ENCODE assay signal across 8 cellular contexts in the genomic region with DNA sequence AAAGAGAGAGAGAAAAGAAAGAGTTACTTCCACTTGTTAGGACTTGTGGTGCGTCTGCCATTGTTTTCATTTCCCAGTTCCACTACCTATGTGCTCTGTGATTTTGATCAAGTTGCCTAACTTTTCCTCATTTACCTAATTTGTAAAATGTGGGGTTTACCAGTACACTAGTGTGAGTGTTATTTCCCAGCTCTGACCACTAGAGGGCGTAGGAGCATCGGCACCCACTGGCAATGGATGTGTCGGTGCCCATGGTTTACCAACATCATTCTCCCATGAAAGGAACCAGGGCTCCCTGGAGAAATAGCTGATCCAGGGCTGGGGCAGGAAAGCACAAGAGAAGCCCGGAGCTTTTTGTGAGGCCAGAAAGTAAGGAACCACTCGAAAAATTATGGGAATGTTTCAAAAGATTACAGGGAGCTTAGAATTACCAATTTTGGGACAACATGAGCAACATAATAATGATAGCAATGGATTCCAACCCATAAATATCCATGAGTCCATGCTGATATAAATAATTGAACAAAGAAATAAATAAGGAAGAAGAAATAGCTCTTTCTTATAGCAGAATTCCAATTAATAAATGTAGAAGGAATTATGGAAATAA.
DNase-seq lines count a peak whose midpoint lies in the region; ATAC-seq and TF ChIP-seq lines count a peak whose summit lies in the region.

No MANE protein-coding gene starts in this region.

- no peak overlapping the region for H3K4me3 ChIP-seq in GM06990 (replicated peaks; ENCODE audit: low read depth, low read length)

- H3K36me3 ChIP-seq in GM06990 (ENCODE audit: control insufficient read depth, insufficient read depth, low read length) = no peaks in the 10 kb centered on the region

- peak; percentile 96 for TF ChIP-seq CTCF in GM06990 (IDR thresholded peaks at IDR 0.05; ENCODE audit: insufficient read depth, low read length, poor library complexity, severe bottlenecking)

- H3K27me3 ChIP-seq in GM06990 (replicated peaks; ENCODE audit: control insufficient read depth, insufficient read depth, low read length) = no peaks in the 10 kb centered on the region; the same call in 1 of the 2 replicates

- ATAC-seq in GM21390 (IDR thresholded peaks at IDR 0.05; ENCODE audit: unreplicated experiment) (no peak), HG03378 (IDR thresholded peaks at IDR 0.05; ENCODE audit: unreplicated experiment) (no peak)

- DNase-seq in GM06990 (ENCODE audit: extremely low read depth, insufficient read length) (no peak), NCI-H1092 treated with DMSO at 0.1 percent for 48 hours (lab: John Stamatoyannopoulos, UW) (peak; percentile 60), T-helper 9 cell (peak; percentile 67), astrocyte of the hippocampus (ENCODE audit: low read depth, low spot score) (peak; percentile 69), iPS-NIHi11 (ENCODE audit: low spot score) (peak; percentile 80)
- peak; percentile 51 to 58 (median 55) for DNase-seq in stimulated activated CD4-positive, alpha-beta T cell treated with anti-CD3 and anti-CD28 coated beads, Interleukin-1b, Interleukin-23, amount 100 ng/mL, for 24 hours (ENCODE audit: low read depth in 4 of 4, low spot score in 1 of 4)
